Comparison of ENCODE assay signal across 20 cellular contexts in the genomic region with DNA sequence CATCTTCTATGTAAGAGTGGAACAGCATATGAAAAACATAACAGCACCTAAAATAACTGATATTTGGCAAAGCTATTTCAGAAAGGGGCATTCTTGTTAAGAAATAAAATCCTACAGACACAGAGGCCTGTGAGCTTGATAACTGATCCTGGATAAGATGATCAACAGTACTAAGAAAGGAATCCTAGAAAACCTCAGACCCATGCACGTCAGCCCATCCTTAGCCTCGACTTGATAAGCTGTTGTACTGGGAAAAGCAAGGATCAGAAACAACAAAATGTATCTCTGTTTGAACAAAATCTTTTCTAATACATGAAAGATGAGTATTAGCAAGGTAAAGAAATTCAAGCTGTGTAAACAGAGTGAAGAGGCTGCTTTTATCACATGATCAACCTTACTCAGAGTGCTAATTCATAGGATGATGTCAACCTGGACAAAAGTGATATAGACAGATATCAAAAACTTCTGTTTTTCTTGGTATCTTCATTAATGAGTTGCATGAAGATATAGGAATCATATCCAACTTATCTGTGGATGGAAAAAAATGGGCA. TPM values are rescaled to one million over a fixed set of nuclear protein-coding genes. Genes with fewer than 3 reads are reported as not detected.
DNase-seq lines count a peak whose midpoint lies in the region; ATAC-seq, FAIRE-seq and TF ChIP-seq lines count a peak whose summit lies in the region.
"Had no signal": no experiment of that assay in that cellular context is flagged by ENCODE, and none has a peak within 500 bp of the region (broad histone marks: within the 10 kb centered on the region; RNA-seq: fewer than 3 reads in every experiment).

No MANE protein-coding gene starts in this region.

- no peak for ATAC-seq in thoracic aorta (ENCODE audit: insufficient number of reproducible peaks, low FRiP score, low read depth)
- ATAC-seq: GM23338; stimulated activated naive B cell treated with anti-CD40 and anti-IgM and Interleukin-4, amounts not matched to agents 10 μg/mL and 1 μg/mL and 100 μg/mL, for 72 hours had no signal

- H3K4me1 ChIP-seq in thoracic aorta (ENCODE audit: control insufficient read depth in 1 of 2, low read depth in 2 of 2) = peaks cover 14 to 34% of the 10 kb centered on the region in 2 donors

- H3K9me3 ChIP-seq in thoracic aorta = no peaks in the 10 kb centered on the region
- H3K9me3 ChIP-seq: upper lobe of left lung had no signal

- TF ChIP-seq CTCF in bronchial epithelial cell (IDR thresholded peaks at IDR 0.05; ENCODE audit: insufficient read depth, low read length, severe bottlenecking) = no peak
- no peak for TF ChIP-seq CTCF in thoracic aorta (IDR thresholded peaks at IDR 0.05)

- peak overlapping the region; percentile 46 to 60 for H3K27ac ChIP-seq in thoracic aorta
- H3K27ac ChIP-seq: 22Rv1, C4-2B, hepatocyte had no signal

- H3K27me3 ChIP-seq in bronchial epithelial cell (ENCODE audit: control insufficient read depth, insufficient read depth, low read length) = no peaks in the 10 kb centered on the region
- H3K27me3 ChIP-seq in thoracic aorta (replicated peaks; ENCODE audit: insufficient read depth) = no peaks in the 10 kb centered on the region
- H3K27me3 ChIP-seq: hepatocyte, upper lobe of left lung had no signal

- H3K36me3 ChIP-seq in bronchial epithelial cell (ENCODE audit: control insufficient read depth, insufficient read depth, low read length) = no peaks in the 10 kb centered on the region
- H3K36me3 ChIP-seq in thoracic aorta = no peaks in the 10 kb centered on the region
- H3K36me3 ChIP-seq: upper lobe of left lung had no signal

- H3K4me3 ChIP-seq in bronchial epithelial cell (ENCODE audit: low read depth, low read length) (no peak overlapping the region), thoracic aorta (no peak overlapping the region)
- H3K4me3 ChIP-seq: GM23338, hepatocyte, smooth muscle cell, upper lobe of left lung had no signal

- FAIRE-seq in bronchial epithelial cell (lab: Jason Lieb, UNC) = no peak

- peak; percentile 83 for DNase-seq in NCI-H2107 treated with DMSO at 0.1 percent for 48 hours (lab: John Stamatoyannopoulos, UW; ENCODE audit: unreplicated experiment)
- DNase-seq in NCI-H2107 (lab: John Stamatoyannopoulos, UW) = no peak
- peak; percentile 58 for DNase-seq in NCI-H510A (lab: John Stamatoyannopoulos, UW)
- peak; percentile 68 for DNase-seq in bronchial epithelial cell (ENCODE audit: low read depth)
- DNase-seq in thoracic aorta (ENCODE audit: low spot score) = no peak
- no peak for DNase-seq in middle frontal gyrus (ENCODE audit: extremely low spot score, low spot score)
- DNase-seq in 8988T = no peak
- DNase-seq in activated CD4-positive, alpha-beta T cell treated with anti-CD3 and anti-CD28 coated beads, Interleukin-2, amount 50 U/mL, for 1 hour = no peak
- DNase-seq: activated CD4-positive, alpha-beta T cell treated with anti-CD3 and anti-CD28 coated beads, Interleukin-2, amount 50 U/mL, for 48 hours; activated T-cell treated with anti-CD3 and anti-CD28 coated beads, Interleukin-2, amount 50 U/mL, for 48 hours; kidney glomerular epithelial cell; NCI-H226; OCI-M1; stimulated activated naive B cell treated with anti-CD40 and anti-IgM and Interleukin-4, amounts not matched to agents 10 μg/mL and 1 μg/mL and 100 μg/mL, for 72 hours had no signal

RNA-seq across cellular contexts. Expression of a gene that starts 15.2 kb away (rescaled TPM):
- 4.4 and 10.0 TPM in 2 replicates for total RNA-seq in bronchial epithelial cell
- 100 to 1,000 TPM in 1 of 2 donors, 10 to 100 TPM in 1; 61.1 to 110 TPM for total RNA-seq in thoracic aorta

Comparison
In these comparisons a context has a peak if more than half of its experiments do, and no peak if none do; other contexts are left out.
1. DNase-seq: peak in NCI-H2107 treated with DMSO at 0.1 percent for 48 hours (single experiment), NCI-H510A (single experiment) and bronchial epithelial cell (single experiment); none in NCI-H2107 (single experiment), thoracic aorta (single experiment), middle frontal gyrus (single experiment), 8988T (single experiment) and activated CD4-positive, alpha-beta T cell treated with anti-CD3 and anti-CD28 coated beads, Interleukin-2, amount 50 U/mL, for 1 hour (single experiment).